In genomic region chr22:45518580-45518991, GRCh38 we compare ENCODE assay signal across 2 cellular contexts.
A peak's percentile ranks its signal among the peaks of the same experiment; 100 is the strongest.
TF ChIP-seq lines count a peak whose summit lies in the region.

No MANE protein-coding gene starts in this region.

TF ChIP-seq in Ishikawa, 13 proteins besides CTCF, POLR2A, EP300 and RAD21 (continued from another document):
- TF ChIP-seq REST (IDR thresholded peaks at IDR 0.05; ENCODE audit: low read depth) (no peak), ZBTB7A (IDR thresholded peaks at IDR 0.05; ENCODE audit: low read depth) (no peak), TAF1 (IDR thresholded peaks at IDR 0.05; ENCODE audit: low read depth) (no peak), EGR1 (IDR thresholded peaks at IDR 0.05) (no peak), CREB1 (IDR thresholded peaks at IDR 0.05; ENCODE audit: low read depth) (no peak), TEAD4 (IDR thresholded peaks at IDR 0.05) (peak; percentile 99), TCF12 (IDR thresholded peaks at IDR 0.05; ENCODE audit: low read depth) (peak; percentile 87), FOXM1 (IDR thresholded peaks at IDR 0.05; ENCODE audit: borderline replicate concordance, low read depth) (0 out of 2 replicates have a peak, but pooled peaks have one; percentile 20), YY1 (IDR thresholded peaks at IDR 0.05; ENCODE audit: low read depth) (peak; percentile 51; the same call in 1 of the 2 replicates), NFIC (IDR thresholded peaks at IDR 0.05) (peak; percentile 87)
- TF ChIP-seq, protein P1, sequence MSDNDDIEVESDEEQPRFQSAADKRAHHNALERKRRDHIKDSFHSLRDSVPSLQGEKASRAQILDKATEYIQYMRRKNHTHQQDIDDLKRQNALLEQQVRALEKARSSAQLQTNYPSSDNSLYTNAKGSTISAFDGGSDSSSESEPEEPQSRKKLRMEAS (IDR thresholded peaks at IDR 0.05) = peak; percentile 69

TF ChIP-seq in HepG2, 621 proteins besides CTCF, POLR2A, EP300 and RAD21 (continued from another document):
- TF ChIP-seq FIP1L1 (IDR thresholded peaks at IDR 0.05; ENCODE audit: borderline replicate concordance, insufficient read depth, low read depth, low read length) = no peak
- TF ChIP-seq MTA1 (CRISPR knock-in tag; IDR thresholded peaks at IDR 0.05; ENCODE audit: borderline replicate concordance) = no peak
- no peak for TF ChIP-seq CREB1 (IDR thresholded peaks at IDR 0.05)
- no peak for TF ChIP-seq CREB1 (CRISPR knock-in tag; IDR thresholded peaks at IDR 0.05)
- peak; percentile 20 for TF ChIP-seq TEAD3 (CRISPR knock-in tag; optimal IDR thresholded peaks at IDR 0.05; ENCODE audit: borderline replicate concordance)
- TF ChIP-seq, protein P2, sequence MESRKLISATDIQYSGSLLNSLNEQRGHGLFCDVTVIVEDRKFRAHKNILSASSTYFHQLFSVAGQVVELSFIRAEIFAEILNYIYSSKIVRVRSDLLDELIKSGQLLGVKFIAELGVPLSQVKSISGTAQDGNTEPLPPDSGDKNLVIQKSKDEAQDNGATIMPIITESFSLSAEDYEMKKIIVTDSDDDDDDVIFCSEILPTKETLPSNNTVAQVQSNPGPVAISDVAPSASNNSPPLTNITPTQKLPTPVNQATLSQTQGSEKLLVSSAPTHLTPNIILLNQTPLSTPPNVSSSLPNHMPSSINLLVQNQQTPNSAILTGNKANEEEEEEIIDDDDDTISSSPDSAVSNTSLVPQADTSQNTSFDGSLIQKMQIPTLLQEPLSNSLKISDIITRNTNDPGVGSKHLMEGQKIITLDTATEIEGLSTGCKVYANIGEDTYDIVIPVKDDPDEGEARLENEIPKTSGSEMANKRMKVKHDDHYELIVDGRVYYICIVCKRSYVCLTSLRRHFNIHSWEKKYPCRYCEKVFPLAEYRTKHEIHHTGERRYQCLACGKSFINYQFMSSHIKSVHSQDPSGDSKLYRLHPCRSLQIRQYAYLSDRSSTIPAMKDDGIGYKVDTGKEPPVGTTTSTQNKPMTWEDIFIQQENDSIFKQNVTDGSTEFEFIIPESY (CRISPR knock-in tag; IDR thresholded peaks at IDR 0.05) = peak; percentile 89
- TF ChIP-seq, protein P3, sequence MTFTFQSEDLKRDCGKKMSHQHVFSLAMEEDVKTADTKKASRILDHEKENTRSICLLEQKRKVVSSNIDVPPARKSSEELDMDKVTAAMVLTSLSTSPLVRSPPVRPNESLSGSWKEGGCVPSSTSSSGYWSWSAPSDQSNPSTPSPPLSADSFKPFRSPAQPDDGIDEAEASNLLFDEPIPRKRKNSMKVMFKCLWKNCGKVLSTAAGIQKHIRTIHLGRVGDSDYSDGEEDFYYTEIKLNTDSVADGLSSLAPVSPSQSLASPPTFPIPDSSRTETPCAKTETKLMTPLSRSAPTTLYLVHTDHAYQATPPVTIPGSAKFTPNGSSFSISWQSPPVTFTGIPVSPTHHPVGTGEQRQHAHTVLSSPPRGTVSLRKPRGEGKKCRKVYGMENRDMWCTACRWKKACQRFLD (CRISPR knock-in tag; IDR thresholded peaks at IDR 0.05; ENCODE audit: borderline replicate concordance) = no peak
